1 cellular context compared by ENCODE assay signal in genomic region chr1:45510036-45510971, GRCh38.
A peak's percentile ranks its signal among the peaks of the same experiment; 100 is the strongest.
TF ChIP-seq lines count a peak whose summit lies in the region.

No MANE protein-coding gene starts in this region.

TF ChIP-seq in K562, 482 proteins besides CTCF, POLR2A, EP300 and RAD21:
- TF ChIP-seq MCM3 (IDR thresholded peaks at IDR 0.05) (no peak), SUPT5H (IDR thresholded peaks at IDR 0.05) (peak; percentile 33), NFYB (IDR thresholded peaks at IDR 0.05; ENCODE audit: extremely low read depth, insufficient read length) (no peak), ZEB2 (IDR thresholded peaks at IDR 0.05) (no peak), ZFP36 (IDR thresholded peaks at IDR 0.05; ENCODE audit: low read depth, low read length, partially characterized antibody) (no peak), TBP (optimal IDR thresholded peaks at IDR 0.05; ENCODE audit: low read depth, low read length) (no peak), MTF1 (CRISPR knock-in tag; IDR thresholded peaks at IDR 0.05; ENCODE audit: borderline replicate concordance) (no peak), BRD4 (IDR thresholded peaks at IDR 0.05) (no peak), LCOR (CRISPR knock-in tag; IDR thresholded peaks at IDR 0.05) (no peak), POLR2B (IDR thresholded peaks at IDR 0.05; ENCODE audit: low read depth, partially characterized antibody) (peak; percentile 31), ZNF592 (IDR thresholded peaks at IDR 0.05) (no peak), TOE1 (IDR thresholded peaks at IDR 0.05; ENCODE audit: borderline replicate concordance) (0 out of 2 replicates have a peak, but pooled peaks have one; percentile 26), TOE1 (CRISPR knock-in tag; IDR thresholded peaks at IDR 0.05; ENCODE audit: borderline replicate concordance, low read depth) (no peak), RBFOX2 (IDR thresholded peaks at IDR 0.05; ENCODE audit: low read depth, low read length) (peak; percentile 41; the same call in 1 of the 2 replicates), POLR2AphosphoS5 (IDR thresholded peaks at IDR 0.05; ENCODE audit: control insufficient read depth, insufficient read depth, low read depth, low read length) (peak; percentile 26; the same call in 1 of the 2 replicates), MITF (IDR thresholded peaks at IDR 0.05) (no peak), ZC3H11A (IDR thresholded peaks at IDR 0.05; ENCODE audit: low read depth, low read length) (no peak), ARHGAP35 (IDR thresholded peaks at IDR 0.05; ENCODE audit: partially characterized antibody) (no peak), ZNF780A (CRISPR knock-in tag; IDR thresholded peaks at IDR 0.05) (no peak)
- TF ChIP-seq, protein P1, sequence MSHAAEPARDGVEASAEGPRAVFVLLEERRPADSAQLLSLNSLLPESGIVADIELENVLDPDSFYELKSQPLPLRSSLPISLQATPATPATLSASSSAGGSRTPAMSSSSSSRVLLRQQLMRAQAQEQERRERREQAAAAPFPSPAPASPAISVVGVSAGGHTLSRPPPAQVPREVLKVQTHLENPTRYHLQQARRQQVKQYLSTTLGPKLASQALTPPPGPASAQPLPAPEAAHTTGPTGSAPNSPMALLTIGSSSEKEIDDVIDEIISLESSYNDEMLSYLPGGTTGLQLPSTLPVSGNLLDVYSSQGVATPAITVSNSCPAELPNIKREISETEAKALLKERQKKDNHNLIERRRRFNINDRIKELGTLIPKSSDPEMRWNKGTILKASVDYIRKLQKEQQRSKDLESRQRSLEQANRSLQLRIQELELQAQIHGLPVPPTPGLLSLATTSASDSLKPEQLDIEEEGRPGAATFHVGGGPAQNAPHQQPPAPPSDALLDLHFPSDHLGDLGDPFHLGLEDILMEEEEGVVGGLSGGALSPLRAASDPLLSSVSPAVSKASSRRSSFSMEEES (CRISPR knock-in tag; IDR thresholded peaks at IDR 0.05), result peak; percentile 10; the same call in 1 of the 2 replicates
TF ChIP-seq in K562: peak in this region for 6.
